Comparison of ENCODE assay signal across 17 cellular contexts in genomic region chr5:36599986-36600779, GRCh38. TPM values are rescaled to one million over a fixed set of nuclear protein-coding genes. Genes with fewer than 3 reads are reported as not detected.
DNase-seq lines count a peak whose midpoint lies in the region; ATAC-seq and TF ChIP-seq lines count a peak whose summit lies in the region.
"Had no signal": no experiment of that assay in that cellular context is flagged by ENCODE, and none has a peak within 500 bp of the region (broad histone marks: within the 10 kb centered on the region; RNA-seq: fewer than 3 reads in every experiment).

No MANE protein-coding gene starts in this region.

- no peak overlapping the region for H3K27ac Mint-ChIP-seq in activated CD4-positive, alpha-beta T cell treated with anti-CD3 and anti-CD28 coated beads, Interleukin-2, amount 10 ng/mL, durations not matched to agents 24 days and 14 days
- H3K27ac Mint-ChIP-seq in activated naive CD8-positive, alpha-beta T cell treated with anti-CD3 and anti-CD28 coated beads for 36 hours: no peak overlapping the region

- H3K9me3 ChIP-seq in RWPE2 (ENCODE audit: severe bottlenecking) (no peaks in the 10 kb centered on the region), osteoblast (ENCODE audit: low read depth, low read length) (no peaks in the 10 kb centered on the region)
- H3K9me3 ChIP-seq: ascending aorta, Caco-2 had no signal

- H3K36me3 Mint-ChIP-seq in activated CD4-positive, alpha-beta T cell treated with anti-CD3 and anti-CD28 coated beads, Interleukin-2, amount 10 ng/mL, durations not matched to agents 24 days and 14 days (ENCODE audit: low read depth): no peaks in the 10 kb centered on the region
- H3K36me3 Mint-ChIP-seq in activated naive CD8-positive, alpha-beta T cell treated with anti-CD3 and anti-CD28 coated beads for 36 hours: no peaks in the 10 kb centered on the region

- H3K79me2 ChIP-seq in osteoblast (ENCODE audit: insufficient read depth, low read length): no peaks in the 10 kb centered on the region

- peaks cover 15% of the 10 kb centered on the region for H3K27me3 Mint-ChIP-seq in activated CD4-positive, alpha-beta T cell treated with anti-CD3 and anti-CD28 coated beads, Interleukin-2, amount 10 ng/mL, durations not matched to agents 24 days and 14 days
- H3K27me3 Mint-ChIP-seq in activated naive CD8-positive, alpha-beta T cell treated with anti-CD3 and anti-CD28 coated beads for 36 hours: peaks cover 30% of the 10 kb centered on the region

- H3K27me3 ChIP-seq in RWPE2 (ENCODE audit: insufficient read depth, poor library complexity, severe bottlenecking) (no peaks in the 10 kb centered on the region), osteoblast (ENCODE audit: insufficient read depth, low read length) (no peaks in the 10 kb centered on the region)
- H3K27me3 ChIP-seq: ascending aorta had no signal

- peak; percentile 72 for ATAC-seq in RWPE2 (ENCODE audit: low read depth)
- ATAC-seq in HG03108 (IDR thresholded peaks at IDR 0.05; ENCODE audit: unreplicated experiment): no peak
- ATAC-seq: PC-3; stimulated activated naive CD8-positive, alpha-beta T cell treated with anti-CD3 and anti-CD28 coated beads, Interleukin-15, Interleukin-2, amounts not matched to agents 100 U/mL and 50 U/mL, for 24 hours had no signal

- DNase-seq in Daoy (ENCODE audit: low read depth) (peak; percentile 14), RWPE2 (ENCODE audit: low spot score) (no peak), epithelial cell of prostate (ENCODE audit: low read depth, low spot score) (peak; percentile 20), osteoblast (ENCODE audit: insufficient read length, low spot score, missing footprints) (peak; percentile 79), SHP77 treated with DMSO at 0.1 percent for 48 hours (lab: John Stamatoyannopoulos, UW) (no peak)
- DNase-seq in activated CD4-positive, alpha-beta T cell treated with anti-CD3 and anti-CD28 coated beads, Interleukin-2, amount 10 ng/mL, durations not matched to agents 24 days and 14 days: no peak
- DNase-seq in activated naive CD8-positive, alpha-beta T cell treated with anti-CD3 and anti-CD28 coated beads for 36 hours: no peak
- DNase-seq: activated CD4-positive, alpha-beta T cell treated with anti-CD3 and anti-CD28 coated beads for 4 hours; activated gamma-delta T cell treated with Interleukin-2 at 50 U/mL for 16 hours; Caco-2; erythroblast; NCI-H1105; NCI-H748 treated with DMSO at 0.1 percent for 48 hours; PC-3; stimulated activated naive CD8-positive, alpha-beta T cell treated with anti-CD3 and anti-CD28 coated beads, Interleukin-15, Interleukin-2, amounts not matched to agents 100 U/mL and 50 U/mL, for 24 hours had no signal

- no peaks in the 10 kb centered on the region for H3K9me3 Mint-ChIP-seq in activated CD4-positive, alpha-beta T cell treated with anti-CD3 and anti-CD28 coated beads, Interleukin-2, amount 10 ng/mL, durations not matched to agents 24 days and 14 days
- H3K9me3 Mint-ChIP-seq in activated naive CD8-positive, alpha-beta T cell treated with anti-CD3 and anti-CD28 coated beads for 36 hours: no peaks in the 10 kb centered on the region

- H4K20me1 ChIP-seq in osteoblast (ENCODE audit: insufficient read depth, low read length): no peaks in the 10 kb centered on the region

- H3K4me3 Mint-ChIP-seq in activated CD4-positive, alpha-beta T cell treated with anti-CD3 and anti-CD28 coated beads, Interleukin-2, amount 10 ng/mL, durations not matched to agents 24 days and 14 days: no peak overlapping the region
- no peak overlapping the region for H3K4me3 Mint-ChIP-seq in activated naive CD8-positive, alpha-beta T cell treated with anti-CD3 and anti-CD28 coated beads for 36 hours

- no peaks in the 10 kb centered on the region for H3K4me1 Mint-ChIP-seq in activated CD4-positive, alpha-beta T cell treated with anti-CD3 and anti-CD28 coated beads, Interleukin-2, amount 10 ng/mL, durations not matched to agents 24 days and 14 days
- H3K4me1 Mint-ChIP-seq in activated naive CD8-positive, alpha-beta T cell treated with anti-CD3 and anti-CD28 coated beads for 36 hours: no peaks in the 10 kb centered on the region

- H3K4me1 ChIP-seq in RWPE2 (ENCODE audit: insufficient read depth, poor library complexity, severe bottlenecking) (peaks cover 5% of the 10 kb centered on the region), osteoblast (ENCODE audit: insufficient read depth, low read length) (peaks cover 17% of the 10 kb centered on the region)
- H3K4me1 ChIP-seq: ascending aorta had no signal

- no peak overlapping the region for H3K27ac ChIP-seq in RWPE2 (ENCODE audit: poor library complexity, severe bottlenecking)
- H3K27ac ChIP-seq in epithelial cell of prostate: peak overlapping the region; percentile 55
- peak overlapping the region; percentile 51 for H3K27ac ChIP-seq in osteoblast (ENCODE audit: low read depth, low read length)
- H3K27ac ChIP-seq: ascending aorta had no signal

- peak overlapping the region; percentile 35 for H3K4me2 ChIP-seq in osteoblast (ENCODE audit: insufficient read depth, low read length)

- intact Hi-C loops in activated CD4-positive, alpha-beta T cell treated with anti-CD3 and anti-CD28 coated beads, Interleukin-2, amount 10 ng/mL, durations not matched to agents 24 days and 14 days (cut with micrococcal nuclease): no loop called here

- no peaks in the 10 kb centered on the region for H3K36me3 ChIP-seq in RWPE2 (ENCODE audit: low read depth)
- H3K36me3 ChIP-seq in osteoblast (ENCODE audit: insufficient read depth, low read length): no peaks in the 10 kb centered on the region
- H3K36me3 ChIP-seq: ascending aorta had no signal

- H3K4me3 ChIP-seq in RWPE2 (ENCODE audit: severe bottlenecking): no peak overlapping the region
- H3K4me3 ChIP-seq in osteoblast (ENCODE audit: insufficient read depth, low read length): no peak overlapping the region
- H3K4me3 ChIP-seq: ascending aorta had no signal

- TF ChIP-seq CTCF in RWPE2 (IDR thresholded peaks at IDR 0.05; ENCODE audit: poor library complexity, severe bottlenecking): no peak
- TF ChIP-seq CTCF in osteoblast (IDR thresholded peaks at IDR 0.05; ENCODE audit: extremely low read depth, low read depth, low read length): no peak

- H2AFZ ChIP-seq in osteoblast (ENCODE audit: low read length): no peak overlapping the region

RNA-seq across cellular contexts. Expression of gene SLC1A3, which starts 6.2 kb away (rescaled TPM):
- 5.8 and 6.0 TPM in 2 replicates for total RNA-seq in Daoy (2014; rRNA removed; shearing (Covaris generic))
- 45.2 and 76.9 TPM in 2 replicates for total RNA-seq in osteoblast
- total RNA-seq in activated CD4-positive, alpha-beta T cell treated with anti-CD3 and anti-CD28 coated beads, Interleukin-2, amount 10 ng/mL, durations not matched to agents 24 days and 14 days: not detected in 2 replicates
- under 1 TPM; 0.42 to 0.85 TPM for total RNA-seq in activated naive CD8-positive, alpha-beta T cell treated with anti-CD3 and anti-CD28 coated beads for 36 hours

Comparison
In these comparisons a context has a peak if more than half of its experiments do, and no peak if none do; other contexts are left out.
1. DNase-seq: peak in Daoy (single experiment), epithelial cell of prostate (single experiment) and osteoblast (single experiment); none in RWPE2 (single experiment), activated CD4-positive, alpha-beta T cell treated with anti-CD3 and anti-CD28 coated beads, Interleukin-2, amount 10 ng/mL, durations not matched to agents 24 days and 14 days (single experiment), activated naive CD8-positive, alpha-beta T cell treated with anti-CD3 and anti-CD28 coated beads for 36 hours (single experiment) and SHP77 treated with DMSO at 0.1 percent for 48 hours (single experiment).